28 cellular contexts compared by ENCODE assay signal in the genomic region with DNA sequence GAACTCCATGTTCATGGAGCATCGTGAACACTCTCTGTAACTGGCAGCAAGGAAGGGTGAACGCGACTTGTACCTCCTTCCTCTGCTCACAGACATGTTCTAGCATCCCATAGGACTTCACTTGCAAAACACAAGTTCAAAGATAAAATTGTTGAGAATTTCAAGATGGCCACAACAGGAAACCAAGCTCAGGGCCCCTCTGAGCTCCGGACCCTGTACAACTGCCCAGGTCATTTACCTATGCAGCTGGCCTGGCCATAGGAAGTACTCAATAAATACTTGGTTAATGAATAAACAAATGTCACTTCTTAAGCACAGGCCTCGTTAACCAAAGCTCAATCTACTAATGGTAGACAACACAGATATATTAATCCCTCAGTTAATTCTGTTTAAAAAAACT. TPM values are rescaled to one million over a fixed set of nuclear protein-coding genes. Genes with fewer than 3 reads are reported as not detected.
"Had no signal": no experiment of that assay in that cellular context is flagged by ENCODE, and none has a peak within 500 bp of the region (broad histone marks: within the 10 kb centered on the region; RNA-seq: fewer than 3 reads in every experiment).

No MANE protein-coding gene starts in this region.

- H3K27ac Mint-ChIP-seq: activated naive CD8-positive, alpha-beta T cell; natural killer cell; T-helper 1 cell treated with Interleukin-12 subunit alpha and Interleukin-12 subunit beta and Interleukin-4 antibody, amounts not matched to agents 30 μg/mL and 1 μg/mL, for 36 hours; type B pancreatic cell had no signal

- H3K36me3 ChIP-seq: adrenal gland, ascending aorta, esophagus muscularis mucosa, left lung, neutrophil, ovary, prostate gland, spleen, thoracic aorta, vagina had no signal

- ATAC-seq: activated T-cell treated with anti-CD3 and anti-CD28 coated beads, Interleukin-2, amount 50 U/mL, for 4 hours; left lung; natural killer cell had no signal

- H3K4me1 ChIP-seq: ascending aorta, vagina had no signal

- H3K9me3 Mint-ChIP-seq: activated T-cell treated with anti-CD3 and anti-CD28 coated beads, Interleukin-2, amount 50 U/mL, for 4 hours; natural killer cell; T-helper 1 cell treated with Interleukin-12 subunit alpha and Interleukin-12 subunit beta and Interleukin-4 antibody, amounts not matched to agents 30 μg/mL and 1 μg/mL, for 36 hours; type B pancreatic cell had no signal

- H3K9me3 ChIP-seq: adrenal gland, ascending aorta, esophagus muscularis mucosa, left lung, neutrophil, ovary, prostate gland, spleen, thoracic aorta, vagina had no signal

- H3K27me3 Mint-ChIP-seq: activated naive CD8-positive, alpha-beta T cell had no signal

- H3K27ac ChIP-seq: adrenal gland, ascending aorta, esophagus muscularis mucosa, left lung, neutrophil, prostate gland, spleen, thoracic aorta, vagina had no signal

- H3K36me3 Mint-ChIP-seq: activated naive CD8-positive, alpha-beta T cell; natural killer cell; type B pancreatic cell had no signal

- H3K4me3 Mint-ChIP-seq: activated naive CD8-positive, alpha-beta T cell; activated T-cell treated with anti-CD3 and anti-CD28 coated beads, Interleukin-2, amount 50 U/mL, for 4 hours; natural killer cell; T-helper 1 cell treated with Interleukin-12 subunit alpha and Interleukin-12 subunit beta and Interleukin-4 antibody, amounts not matched to agents 30 μg/mL and 1 μg/mL, for 36 hours; type B pancreatic cell had no signal

- H3K27me3 ChIP-seq: adrenal gland, ascending aorta, ovary, vagina had no signal

- H3K4me3 ChIP-seq: adrenal gland, ascending aorta, esophagus muscularis mucosa, left lung, ovary, prostate gland, spleen, thoracic aorta, vagina had no signal

- DNase-seq: activated CD4-positive, alpha-beta T cell treated with anti-CD3 and anti-CD28 coated beads for 48 hours; activated CD4-positive, CD25-positive, alpha-beta regulatory T cell; activated CD8-positive, alpha-beta memory T cell treated with anti-CD3 and anti-CD28 coated beads for 24 hours; activated CD8-positive, alpha-beta memory T cell treated with anti-CD3 and anti-CD28 coated beads, Interleukin-2, amount 50 U/mL, for 4 hours; activated effector memory CD4-positive, alpha-beta T cell treated with Interleukin-2 at 50 U/mL for 16 hours; activated T-cell treated with anti-CD3 and anti-CD28 coated beads, Interleukin-2, amount 50 U/mL, for 4 hours; adrenal gland; central memory CD4-positive, alpha-beta T cell; glutamatergic neuron; hippocampal formation; kidney glomerular epithelial cell; left lung; natural killer cell; spleen; stimulated activated CD4-positive, alpha-beta T cell treated with anti-CD3 and anti-CD28 coated beads, Interleukin-4, amount 100 ng/mL, for 1 hour; stimulated activated naive CD4-positive, alpha-beta T cell had no signal

RNA-seq across cellular contexts. Expression of a gene that starts 11.7 kb away (rescaled TPM):
- total RNA-seq: ascending aorta, dermis microvascular lymphatic vessel endothelial cell, lung microvascular endothelial cell had no signal
